Comparison of ENCODE assay signal across 8 cellular contexts in genomic region chr1:37476087-37476452, GRCh38. TPM values are rescaled to one million over a fixed set of nuclear protein-coding genes. Genes with fewer than 3 reads are reported as not detected.
A peak's percentile ranks its signal among the peaks of the same experiment; 100 is the strongest.
DNase-seq lines count a peak whose midpoint lies in the region; ATAC-seq and TF ChIP-seq lines count a peak whose summit lies in the region.

No MANE protein-coding gene starts in this region.

- H3K36me3 ChIP-seq in adipocyte (ENCODE audit: control insufficient read depth, insufficient read depth, low read length, severe bottlenecking) (peaks cover 31% of the 10 kb centered on the region), lung (ENCODE audit: control insufficient read depth in 2 of 2, insufficient read depth in 2 of 2, low read length in 2 of 2) (peaks cover 0 to 27% of the 10 kb centered on the region in 2 donors), upper lobe of left lung (peaks cover 7 to 49% (median 24%) of the 10 kb centered on the region in 4 donors)

- TF ChIP-seq CTCF in lung (IDR thresholded peaks at IDR 0.05; ENCODE audit: control extremely low read depth, extremely low read depth) = no peak
- TF ChIP-seq CTCF in upper lobe of left lung (IDR thresholded peaks at IDR 0.05) = no peak

- peak overlapping the region; percentile 93 for H3K4me3 ChIP-seq in adipocyte (ENCODE audit: low read length)
- H3K4me3 ChIP-seq in lung = peak overlapping the region; percentile 70
- peak overlapping the region; percentile 75 to 92 (median 84) for H3K4me3 ChIP-seq in upper lobe of left lung

- H3K27ac ChIP-seq in lung (ENCODE audit: low read depth in 1 of 2, low read length in 1 of 2) (peak overlapping the region; percentile 67 to 95), upper lobe of left lung (peak overlapping the region; percentile 96 to 99 (median 96))

- no peak for TF ChIP-seq EP300 in upper lobe of left lung (IDR thresholded peaks at IDR 0.05)

- peak overlapping the region; percentile 94 for H3K9ac ChIP-seq in adipocyte (ENCODE audit: low read length)

- H3K27me3 Mint-ChIP-seq in activated naive CD4-positive, alpha-beta T cell treated with anti-CD3 and anti-CD28 coated beads, Interleukin-2, amount 50 U/mL, for 24 hours = no peaks in the 10 kb centered on the region

- no peaks in the 10 kb centered on the region for H3K9me3 Mint-ChIP-seq in activated naive CD4-positive, alpha-beta T cell treated with anti-CD3 and anti-CD28 coated beads, Interleukin-2, amount 50 U/mL, for 24 hours

- WGBS in lung, 2 donors = 51 to 64% methylated on average over 9 of the region's 9 CpGs
- WGBS in upper lobe of left lung, 2 donors = 42 to 66% methylated on average over 9 of the region's 9 CpGs

- no peaks in the 10 kb centered on the region for H3K27me3 ChIP-seq in adipocyte (replicated peaks; ENCODE audit: control insufficient read depth, insufficient read depth, low read length)
- H3K27me3 ChIP-seq in lung (ENCODE audit: control insufficient read depth, insufficient read depth) = no peaks in the 10 kb centered on the region
- no peaks in the 10 kb centered on the region for H3K27me3 ChIP-seq in upper lobe of left lung

- ATAC-seq in lung (ENCODE audit: insufficient read depth, low FRiP score) (no peak), upper lobe of left lung (ENCODE audit: low FRiP score in 2 of 2) (no peak)

- H3K9me3 ChIP-seq in adipocyte (ENCODE audit: control insufficient read depth, low read length) (no peaks in the 10 kb centered on the region), lung (ENCODE audit: control insufficient read depth in 2 of 2, insufficient read depth in 1 of 2, low read length in 1 of 2) (no peaks in the 10 kb centered on the region), upper lobe of left lung (no peaks in the 10 kb centered on the region)

- H3K4me1 ChIP-seq in adipocyte (ENCODE audit: control insufficient read depth, insufficient read depth, low read length) = peaks cover 82% of the 10 kb centered on the region
- peaks cover 7 to 43% of the 10 kb centered on the region in 2 donors for H3K4me1 ChIP-seq in lung (ENCODE audit: control insufficient read depth in 2 of 2, insufficient read depth in 2 of 2, low read length in 2 of 2)
- H3K4me1 ChIP-seq in upper lobe of left lung = peaks cover 82 to 92% (median 89%) of the 10 kb centered on the region in 4 donors

- peak overlapping the region; percentile 83 for H3K27ac Mint-ChIP-seq in activated naive CD4-positive, alpha-beta T cell treated with anti-CD3 and anti-CD28 coated beads, Interleukin-2, amount 50 U/mL, for 24 hours

- H3K4me1 Mint-ChIP-seq in activated naive CD4-positive, alpha-beta T cell treated with anti-CD3 and anti-CD28 coated beads, Interleukin-2, amount 50 U/mL, for 24 hours = peaks cover 29% of the 10 kb centered on the region

- H3K4me3 Mint-ChIP-seq in activated naive CD4-positive, alpha-beta T cell treated with anti-CD3 and anti-CD28 coated beads, Interleukin-2, amount 50 U/mL, for 24 hours = peak overlapping the region; percentile 95

- TF ChIP-seq POLR2A in upper lobe of left lung (IDR thresholded peaks at IDR 0.05) = no peak

- peaks cover 35% of the 10 kb centered on the region for H3K36me3 Mint-ChIP-seq in activated naive CD4-positive, alpha-beta T cell treated with anti-CD3 and anti-CD28 coated beads, Interleukin-2, amount 50 U/mL, for 24 hours

- DNase-seq in activated naive CD4-positive, alpha-beta T cell treated with anti-CD3 and anti-CD28 coated beads, Interleukin-2, amount 50 U/mL, for 16 hours = no peak
- no peak for DNase-seq in adipocyte (ENCODE audit: low read depth)
- DNase-seq in lung (ENCODE audit: low spot score) = no peak
- DNase-seq in upper lobe of left lung = no peak
- no peak for DNase-seq in foreskin melanocyte
- no peak for DNase-seq in HuH-7 (ENCODE audit: low spot score)
- no peak for DNase-seq in HUDEP-2 (lab: John Stamatoyannopoulos, UW; ENCODE audit: unreplicated experiment in 76 of 76)

RNA-seq across cellular contexts. Expression of gene ZC3H12A, which starts 1.7 kb away (rescaled TPM):
- 10 to 100 TPM; 27.1 to 40.2 TPM for total RNA-seq in lung
- polyA plus RNA-seq in lung = 100 to 1,000 TPM in 1 of 2 donors, 10 to 100 TPM in 1; 19.1 to 125 TPM
- 10 to 100 TPM; 17.6 to 55.5 (median 26.2) TPM for total RNA-seq in upper lobe of left lung

RNA-seq across cellular contexts. Expression of gene MEAF6, which starts 38.5 kb away (rescaled TPM):
- total RNA-seq in lung (10 to 100 TPM; 54.0 to 63.7 TPM), upper lobe of left lung (100 to 1,000 TPM in 2 of 6 donors, 10 to 100 TPM in 4; 59.9 to 131 (median 75.1) TPM)
- 10 to 100 TPM; 36.9 to 68.2 TPM for polyA plus RNA-seq in lung
